In the genomic region with DNA sequence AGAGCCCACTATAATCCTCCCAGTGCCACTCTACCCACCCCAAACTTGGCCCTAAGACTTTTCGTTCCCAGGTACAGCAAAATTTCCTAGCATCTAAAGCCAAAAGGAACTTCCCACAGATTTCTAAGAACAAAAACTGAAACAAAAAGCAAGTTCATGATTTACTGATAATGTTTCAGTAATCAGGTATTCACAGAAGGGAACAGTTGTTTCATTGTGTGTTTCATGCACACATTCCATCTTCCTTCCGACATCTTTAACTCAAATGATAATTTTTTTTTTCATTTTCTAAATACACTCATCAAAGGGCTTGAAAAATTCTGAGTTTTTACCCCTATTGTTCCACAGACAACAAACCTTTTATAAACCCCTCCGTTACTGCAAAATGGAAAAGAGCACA, we compare ENCODE assay signal across 23 cellular contexts. TPM values are rescaled to one million over a fixed set of nuclear protein-coding genes. Genes with fewer than 3 reads are reported as not detected.
A peak's percentile ranks its signal among the peaks of the same experiment; 100 is the strongest.
DNase-seq lines count a peak whose midpoint lies in the region; ATAC-seq lines count a peak whose summit lies in the region.
"Had no signal": no experiment of that assay in that cellular context is flagged by ENCODE, and none has a peak within 500 bp of the region (broad histone marks: within the 10 kb centered on the region; RNA-seq: fewer than 3 reads in every experiment).

No MANE protein-coding gene starts in this region.

- DNase-seq in T-helper 2 cell treated with Interferon-gamma antibody and Interleukin-4, amounts not matched to agents 5 μg/mL and 100 μg/mL, for 36 hours (ENCODE audit: low spot score), result no peak
- DNase-seq in T-helper 2 cell (no peak), sciatic nerve (ENCODE audit: low spot score) (no peak), NCI-H526 treated with DMSO at 0.1 percent for 48 hours (lab: John Stamatoyannopoulos, UW) (no peak)
- DNase-seq in activated naive CD8-positive, alpha-beta T cell treated with anti-CD3 and anti-CD28 coated beads for 36 hours, result no peak
- DNase-seq in activated naive CD8-positive, alpha-beta T cell treated with anti-CD3 and anti-CD28 coated beads, Interleukin-2, amount 50 U/mL, for 24 hours, result no peak
- no peak for DNase-seq in activated T-helper 1 cell treated with anti-CD3 and anti-CD28 coated beads, Interleukin-12 subunit alpha, Interleukin-12 subunit beta, Interleukin-2, Interleukin-4 antibody, amounts not matched to agents 30 ng/mL and 10 ng/mL and 1 ng/mL, durations not matched to agents 14 hours and 24 hours and 36 hours (ENCODE audit: low spot score)
- DNase-seq: 8988T; AML-193; C1 segment of cervical spinal cord; CD8-positive, alpha-beta memory T cell; DMS53; GDM1; NCI-H1092 treated with DMSO at 0.1 percent for 48 hours; NCI-H1436 treated with DMSO at 0.1 percent for 48 hours; NCI-H2029; NCI-H2227 treated with DMSO at 0.1 percent for 48 hours; NCI-H510A; NCI-H748 treated with DMSO at 0.1 percent for 48 hours; NK-92 treated with Interleukin-12 subunit alpha and Interleukin-12 subunit beta, amount 100 ng/mL, for 24 hours; SIG-M5 had no signal

- peaks cover 13% of the 10 kb centered on the region for H3K27me3 Mint-ChIP-seq in T-helper 2 cell treated with Interferon-gamma antibody and Interleukin-4, amounts not matched to agents 5 μg/mL and 100 μg/mL, for 36 hours (ENCODE audit: low read depth)
- H3K27me3 Mint-ChIP-seq in activated naive CD8-positive, alpha-beta T cell treated with anti-CD3 and anti-CD28 coated beads for 36 hours, result no peaks in the 10 kb centered on the region
- H3K27me3 Mint-ChIP-seq in activated naive CD8-positive, alpha-beta T cell treated with anti-CD3 and anti-CD28 coated beads, Interleukin-2, amount 50 U/mL, for 24 hours, result no peaks in the 10 kb centered on the region
- H3K27me3 Mint-ChIP-seq in activated T-helper 1 cell treated with anti-CD3 and anti-CD28 coated beads, Interleukin-12 subunit alpha, Interleukin-12 subunit beta, Interleukin-2, Interleukin-4 antibody, amounts not matched to agents 30 ng/mL and 10 ng/mL and 1 ng/mL, durations not matched to agents 14 hours and 24 hours and 36 hours (ENCODE audit: insufficient read depth), result peaks cover 8% of the 10 kb centered on the region

- intact Hi-C loops in activated T-helper 1 cell treated with anti-CD3 and anti-CD28 coated beads, Interleukin-12 subunit alpha, Interleukin-12 subunit beta, Interleukin-2, Interleukin-4 antibody, amounts not matched to agents 30 ng/mL and 10 ng/mL and 1 ng/mL, durations not matched to agents 14 hours and 24 hours and 36 hours (cut with micrococcal nuclease), result no loop called here
- intact Hi-C loops in sciatic nerve (cut with DNase I), result no loop called here

- no peaks in the 10 kb centered on the region for H3K9me3 Mint-ChIP-seq in T-helper 2 cell treated with Interferon-gamma antibody and Interleukin-4, amounts not matched to agents 5 μg/mL and 100 μg/mL, for 36 hours
- H3K9me3 Mint-ChIP-seq in activated naive CD8-positive, alpha-beta T cell treated with anti-CD3 and anti-CD28 coated beads for 36 hours, result no peaks in the 10 kb centered on the region
- no peaks in the 10 kb centered on the region for H3K9me3 Mint-ChIP-seq in activated naive CD8-positive, alpha-beta T cell treated with anti-CD3 and anti-CD28 coated beads, Interleukin-2, amount 50 U/mL, for 24 hours
- no peaks in the 10 kb centered on the region for H3K9me3 Mint-ChIP-seq in activated T-helper 1 cell treated with anti-CD3 and anti-CD28 coated beads, Interleukin-12 subunit alpha, Interleukin-12 subunit beta, Interleukin-2, Interleukin-4 antibody, amounts not matched to agents 30 ng/mL and 10 ng/mL and 1 ng/mL, durations not matched to agents 14 hours and 24 hours and 36 hours
- H3K9me3 Mint-ChIP-seq: CD8-positive, alpha-beta memory T cell had no signal

- H3K4me1 Mint-ChIP-seq in T-helper 2 cell treated with Interferon-gamma antibody and Interleukin-4, amounts not matched to agents 5 μg/mL and 100 μg/mL, for 36 hours (ENCODE audit: low read depth), result peaks cover 29% of the 10 kb centered on the region
- H3K4me1 Mint-ChIP-seq in activated naive CD8-positive, alpha-beta T cell treated with anti-CD3 and anti-CD28 coated beads for 36 hours, result peaks cover 15% of the 10 kb centered on the region
- H3K4me1 Mint-ChIP-seq in activated naive CD8-positive, alpha-beta T cell treated with anti-CD3 and anti-CD28 coated beads, Interleukin-2, amount 50 U/mL, for 24 hours, result peaks cover 11% of the 10 kb centered on the region
- peaks cover 45% of the 10 kb centered on the region for H3K4me1 Mint-ChIP-seq in activated T-helper 1 cell treated with anti-CD3 and anti-CD28 coated beads, Interleukin-12 subunit alpha, Interleukin-12 subunit beta, Interleukin-2, Interleukin-4 antibody, amounts not matched to agents 30 ng/mL and 10 ng/mL and 1 ng/mL, durations not matched to agents 14 hours and 24 hours and 36 hours (ENCODE audit: low read depth)
- H3K4me1 Mint-ChIP-seq: CD8-positive, alpha-beta memory T cell had no signal

- H3K27ac Mint-ChIP-seq in T-helper 2 cell treated with Interferon-gamma antibody and Interleukin-4, amounts not matched to agents 5 μg/mL and 100 μg/mL, for 36 hours, result no peak overlapping the region
- H3K27ac Mint-ChIP-seq in activated naive CD8-positive, alpha-beta T cell treated with anti-CD3 and anti-CD28 coated beads for 36 hours, result peak overlapping the region; percentile 40
- no peak overlapping the region for H3K27ac Mint-ChIP-seq in activated naive CD8-positive, alpha-beta T cell treated with anti-CD3 and anti-CD28 coated beads, Interleukin-2, amount 50 U/mL, for 24 hours
- peak overlapping the region; percentile 49 for H3K27ac Mint-ChIP-seq in activated T-helper 1 cell treated with anti-CD3 and anti-CD28 coated beads, Interleukin-12 subunit alpha, Interleukin-12 subunit beta, Interleukin-2, Interleukin-4 antibody, amounts not matched to agents 30 ng/mL and 10 ng/mL and 1 ng/mL, durations not matched to agents 14 hours and 24 hours and 36 hours

- no peak for ATAC-seq in activated naive CD8-positive, alpha-beta T cell treated with anti-CD3 and anti-CD28 coated beads, Interleukin-2, amount 50 U/mL, for 24 hours
- ATAC-seq in sciatic nerve, result no peak
- ATAC-seq: Panc1 had no signal

- peak overlapping the region; percentile 35 for H3K4me3 Mint-ChIP-seq in T-helper 2 cell treated with Interferon-gamma antibody and Interleukin-4, amounts not matched to agents 5 μg/mL and 100 μg/mL, for 36 hours
- no peak overlapping the region for H3K4me3 Mint-ChIP-seq in activated naive CD8-positive, alpha-beta T cell treated with anti-CD3 and anti-CD28 coated beads for 36 hours
- no peak overlapping the region for H3K4me3 Mint-ChIP-seq in activated naive CD8-positive, alpha-beta T cell treated with anti-CD3 and anti-CD28 coated beads, Interleukin-2, amount 50 U/mL, for 24 hours
- peak overlapping the region; percentile 49 for H3K4me3 Mint-ChIP-seq in activated T-helper 1 cell treated with anti-CD3 and anti-CD28 coated beads, Interleukin-12 subunit alpha, Interleukin-12 subunit beta, Interleukin-2, Interleukin-4 antibody, amounts not matched to agents 30 ng/mL and 10 ng/mL and 1 ng/mL, durations not matched to agents 14 hours and 24 hours and 36 hours
- H3K4me3 Mint-ChIP-seq: CD8-positive, alpha-beta memory T cell had no signal

- peaks cover 3% of the 10 kb centered on the region for H3K36me3 Mint-ChIP-seq in T-helper 2 cell treated with Interferon-gamma antibody and Interleukin-4, amounts not matched to agents 5 μg/mL and 100 μg/mL, for 36 hours (ENCODE audit: low read depth)
- H3K36me3 Mint-ChIP-seq in activated naive CD8-positive, alpha-beta T cell treated with anti-CD3 and anti-CD28 coated beads for 36 hours, result no peaks in the 10 kb centered on the region
- H3K36me3 Mint-ChIP-seq in activated naive CD8-positive, alpha-beta T cell treated with anti-CD3 and anti-CD28 coated beads, Interleukin-2, amount 50 U/mL, for 24 hours (ENCODE audit: low read depth), result no peaks in the 10 kb centered on the region
- H3K36me3 Mint-ChIP-seq in activated T-helper 1 cell treated with anti-CD3 and anti-CD28 coated beads, Interleukin-12 subunit alpha, Interleukin-12 subunit beta, Interleukin-2, Interleukin-4 antibody, amounts not matched to agents 30 ng/mL and 10 ng/mL and 1 ng/mL, durations not matched to agents 14 hours and 24 hours and 36 hours (ENCODE audit: low read depth), result peaks cover 2% of the 10 kb centered on the region
- H3K36me3 Mint-ChIP-seq: CD8-positive, alpha-beta memory T cell had no signal

RNA-seq across cellular contexts. Expression of gene BTN1A1, which starts 6.0 kb away (rescaled TPM):
- under 1 TPM; 0.14 to 0.16 TPM for total RNA-seq in activated naive CD8-positive, alpha-beta T cell treated with anti-CD3 and anti-CD28 coated beads for 36 hours
- total RNA-seq in activated T-helper 1 cell treated with anti-CD3 and anti-CD28 coated beads, Interleukin-12 subunit alpha, Interleukin-12 subunit beta, Interleukin-2, Interleukin-4 antibody, amounts not matched to agents 30 ng/mL and 10 ng/mL and 1 ng/mL, durations not matched to agents 14 hours and 24 hours and 36 hours, result not detected in 2 replicates
- total RNA-seq in sciatic nerve, result not detected
- total RNA-seq: H4 had no signal

RNA-seq across cellular contexts. Expression of gene BTN2A1, which starts 36.4 kb away (rescaled TPM):
- 10 to 100 TPM; 19.0 to 21.3 TPM for total RNA-seq in activated naive CD8-positive, alpha-beta T cell treated with anti-CD3 and anti-CD28 coated beads for 36 hours
- 19.9 TPM in 2 replicates for total RNA-seq in activated T-helper 1 cell treated with anti-CD3 and anti-CD28 coated beads, Interleukin-12 subunit alpha, Interleukin-12 subunit beta, Interleukin-2, Interleukin-4 antibody, amounts not matched to agents 30 ng/mL and 10 ng/mL and 1 ng/mL, durations not matched to agents 14 hours and 24 hours and 36 hours
- total RNA-seq in sciatic nerve, result 29.1 TPM

RNA-seq across cellular contexts. Expression of gene HMGN4, which starts 44.0 kb away (rescaled TPM):
- total RNA-seq in activated naive CD8-positive, alpha-beta T cell treated with anti-CD3 and anti-CD28 coated beads for 36 hours, result 10 to 100 TPM; 89.2 to 90.1 TPM
- 77.6 and 86.8 TPM in 2 replicates for total RNA-seq in activated T-helper 1 cell treated with anti-CD3 and anti-CD28 coated beads, Interleukin-12 subunit alpha, Interleukin-12 subunit beta, Interleukin-2, Interleukin-4 antibody, amounts not matched to agents 30 ng/mL and 10 ng/mL and 1 ng/mL, durations not matched to agents 14 hours and 24 hours and 36 hours
- total RNA-seq in sciatic nerve, result 40.3 TPM

RNA-seq across cellular contexts. Expression of gene BTN3A3, which starts 53.8 kb away (rescaled TPM):
- total RNA-seq in activated naive CD8-positive, alpha-beta T cell treated with anti-CD3 and anti-CD28 coated beads for 36 hours, result 10 to 100 TPM; 28.8 to 30.1 TPM
- 30.7 and 32.5 TPM in 2 replicates for total RNA-seq in activated T-helper 1 cell treated with anti-CD3 and anti-CD28 coated beads, Interleukin-12 subunit alpha, Interleukin-12 subunit beta, Interleukin-2, Interleukin-4 antibody, amounts not matched to agents 30 ng/mL and 10 ng/mL and 1 ng/mL, durations not matched to agents 14 hours and 24 hours and 36 hours
- 33.4 TPM for total RNA-seq in sciatic nerve

Comparison
In these comparisons a context has a peak if more than half of its experiments do, and no peak if none do; other contexts are left out.
1. H3K27ac Mint-ChIP-seq: peak in activated naive CD8-positive, alpha-beta T cell treated with anti-CD3 and anti-CD28 coated beads for 36 hours (single experiment) and activated T-helper 1 cell treated with anti-CD3 and anti-CD28 coated beads, Interleukin-12 subunit alpha, Interleukin-12 subunit beta, Interleukin-2, Interleukin-4 antibody, amounts not matched to agents 30 ng/mL and 10 ng/mL and 1 ng/mL, durations not matched to agents 14 hours and 24 hours and 36 hours (single experiment); none in T-helper 2 cell treated with Interferon-gamma antibody and Interleukin-4, amounts not matched to agents 5 μg/mL and 100 μg/mL, for 36 hours (single experiment) and activated naive CD8-positive, alpha-beta T cell treated with anti-CD3 and anti-CD28 coated beads, Interleukin-2, amount 50 U/mL, for 24 hours (single experiment).
2. H3K4me3 Mint-ChIP-seq: peak in T-helper 2 cell treated with Interferon-gamma antibody and Interleukin-4, amounts not matched to agents 5 μg/mL and 100 μg/mL, for 36 hours (single experiment) and activated T-helper 1 cell treated with anti-CD3 and anti-CD28 coated beads, Interleukin-12 subunit alpha, Interleukin-12 subunit beta, Interleukin-2, Interleukin-4 antibody, amounts not matched to agents 30 ng/mL and 10 ng/mL and 1 ng/mL, durations not matched to agents 14 hours and 24 hours and 36 hours (single experiment); none in activated naive CD8-positive, alpha-beta T cell treated with anti-CD3 and anti-CD28 coated beads for 36 hours (single experiment) and activated naive CD8-positive, alpha-beta T cell treated with anti-CD3 and anti-CD28 coated beads, Interleukin-2, amount 50 U/mL, for 24 hours (single experiment).